8 cellular contexts compared by ENCODE assay signal in genomic region chr2:63055510-63056308, GRCh38. TPM values are rescaled to one million over a fixed set of nuclear protein-coding genes. Genes with fewer than 3 reads are reported as not detected.
DNase-seq lines count a peak whose midpoint lies in the region; ATAC-seq and TF ChIP-seq lines count a peak whose summit lies in the region.
"Had no signal": no experiment of that assay in that cellular context is flagged by ENCODE, and none has a peak within 500 bp of the region (broad histone marks: within the 10 kb centered on the region; RNA-seq: fewer than 3 reads in every experiment).

No MANE protein-coding gene starts in this region.

- no peaks in the 10 kb centered on the region; the same call in 1 of the 2 replicates for H3F3A ChIP-seq in PC-9 (ENCODE audit: insufficient read depth, low read depth)

- POLR2A ChIA-PET in activated CD4-positive, alpha-beta memory T cell treated with anti-CD3 and anti-CD28 coated beads, Interleukin-2, amount 10 ng/mL, durations not matched to agents 7 days and 5 days (lab: Charles Lee) = interaction anchor here (1.3 kb wide), 1 partner anchor 9 kb away, joined by 3 read pairs; no protein-coding TSS in a partner anchor
- POLR2A ChIA-PET in PC-9 (lab: Charles Lee; ENCODE audit: unreplicated experiment) = no interaction called here

- DNase-seq in GM13977 (ENCODE audit: low spot score) (peak; percentile 34), PC-9 (no peak)
- no peak for DNase-seq in activated CD4-positive, alpha-beta memory T cell treated with anti-CD3 and anti-CD28 coated beads, Interleukin-2, amount 10 ng/mL, durations not matched to agents 7 days and 5 days

- H3K9ac ChIP-seq in skeletal muscle tissue (ENCODE audit: low read depth in 1 of 3, low read length in 3 of 3) = no peak overlapping the region

- H3K9me3 ChIP-seq in iPS-18c (ENCODE audit: control insufficient read depth, insufficient read depth, low read length) (peaks cover 4% of the 10 kb centered on the region), skeletal muscle tissue (ENCODE audit: control insufficient read depth in 3 of 3, low read length in 3 of 3) (no peaks in the 10 kb centered on the region), PC-9 (ENCODE audit: insufficient read depth, low read depth) (no peaks in the 10 kb centered on the region)

- H3K9me2 ChIP-seq in PC-9 (ENCODE audit: insufficient read depth) = no peaks in the 10 kb centered on the region

- CTCF ChIA-PET in activated CD4-positive, alpha-beta memory T cell treated with anti-CD3 and anti-CD28 coated beads, Interleukin-2, amount 10 ng/mL, durations not matched to agents 7 days and 5 days (lab: Charles Lee) = interaction anchor here (1.0 kb wide), 1 partner anchor 171 kb away, joined by 3 read pairs; no protein-coding TSS in a partner anchor
- CTCF ChIA-PET in PC-9 (lab: Charles Lee) = no interaction called here

- H3K27me3 ChIP-seq in skeletal muscle tissue (ENCODE audit: control insufficient read depth in 3 of 3, insufficient read depth in 3 of 3, low read length in 3 of 3) (peaks cover 93 to 95% (median 94%) of the 10 kb centered on the region in 3 donors), PC-9 (ENCODE audit: insufficient read depth, low read depth) (no peaks in the 10 kb centered on the region)

- H3K36me3 Mint-ChIP-seq in activated CD4-positive, alpha-beta memory T cell treated with anti-CD3 and anti-CD28 coated beads, Interleukin-2, amount 10 ng/mL, durations not matched to agents 7 days and 5 days (ENCODE audit: low read depth) = peaks cover 7% of the 10 kb centered on the region

- H3K36me3 ChIP-seq in skeletal muscle tissue (ENCODE audit: control insufficient read depth in 3 of 3, insufficient read depth in 3 of 3, low read length in 3 of 3) (no peaks in the 10 kb centered on the region), PC-9 (ENCODE audit: low read depth) (no peaks in the 10 kb centered on the region)
- H3K36me3 ChIP-seq: heart left ventricle had no signal

- H2AFZ ChIP-seq in PC-9 = no peak overlapping the region

- ATAC-seq in HG03095 (IDR thresholded peaks at IDR 0.05; ENCODE audit: unreplicated experiment) = no peak
- no peak for ATAC-seq in HG02759 (IDR thresholded peaks at IDR 0.05; ENCODE audit: unreplicated experiment)

- in situ Hi-C loops in GM13977 (cut with MboI; ENCODE audit: low pct_unique_long_range_greater_than_20kb, low sequenced_read_pairs, unreplicated experiment) = no loop called here

- peak overlapping the region; percentile 43 for H3K4me3 Mint-ChIP-seq in activated CD4-positive, alpha-beta memory T cell treated with anti-CD3 and anti-CD28 coated beads, Interleukin-2, amount 10 ng/mL, durations not matched to agents 7 days and 5 days

- BruUV-seq in PC-9 (replicated peaks; lab: Mats Ljungman, UMichigan) = no TSS peak

- H3K4me1 ChIP-seq in skeletal muscle tissue (ENCODE audit: control insufficient read depth in 3 of 3, insufficient read depth in 3 of 3, low read length in 3 of 3) (peaks cover 28 to 52% (median 49%) of the 10 kb centered on the region in 3 donors), PC-9 (replicated peaks; ENCODE audit: insufficient read depth) (no peaks in the 10 kb centered on the region)

- H3K27ac Mint-ChIP-seq in activated CD4-positive, alpha-beta memory T cell treated with anti-CD3 and anti-CD28 coated beads, Interleukin-2, amount 10 ng/mL, durations not matched to agents 7 days and 5 days = no peak overlapping the region

- intact Hi-C loops in PC-9 (cut with micrococcal nuclease; ENCODE audit: unreplicated experiment) = no loop called here

- no peaks in the 10 kb centered on the region for H3K79me2 ChIP-seq in PC-9 (ENCODE audit: low read depth)

- TF ChIP-seq CTCF in GM13977 (IDR thresholded peaks at IDR 0.05; ENCODE audit: extremely low read depth, insufficient read depth, missing control alignments) (no peak), PC-9 (conservative IDR thresholded peaks at IDR 0.05) (no peak)

- H3K4me3 ChIP-seq in iPS-18c (ENCODE audit: insufficient read depth, low read depth, low read length) (peak overlapping the region; percentile 34; the same call in 1 of the 2 replicates), skeletal muscle tissue (ENCODE audit: low read length in 3 of 3) (peak overlapping the region; percentile 4 to 52 (median 41)), PC-9 (no peak overlapping the region)

- H3K9me3 Mint-ChIP-seq in activated CD4-positive, alpha-beta memory T cell treated with anti-CD3 and anti-CD28 coated beads, Interleukin-2, amount 10 ng/mL, durations not matched to agents 7 days and 5 days = no peaks in the 10 kb centered on the region

- H3K4me2 ChIP-seq in PC-9 = no peak overlapping the region

- H3K27me3 Mint-ChIP-seq in activated CD4-positive, alpha-beta memory T cell treated with anti-CD3 and anti-CD28 coated beads, Interleukin-2, amount 10 ng/mL, durations not matched to agents 7 days and 5 days = peaks cover 89% of the 10 kb centered on the region

- H3K27ac ChIP-seq in skeletal muscle tissue (ENCODE audit: low read depth, low read length) (no peak overlapping the region), PC-9 (no peak overlapping the region)
- H3K27ac ChIP-seq: heart left ventricle had no signal

- H3K4me1 Mint-ChIP-seq in activated CD4-positive, alpha-beta memory T cell treated with anti-CD3 and anti-CD28 coated beads, Interleukin-2, amount 10 ng/mL, durations not matched to agents 7 days and 5 days = peaks cover 66% of the 10 kb centered on the region

- H4K20me1 ChIP-seq in PC-9 (ENCODE audit: insufficient read depth) = no peaks in the 10 kb centered on the region

RNA-seq across cellular contexts. Expression of gene OTX1, which starts 5.1 kb away (rescaled TPM):
- total RNA-seq in activated CD4-positive, alpha-beta memory T cell treated with anti-CD3 and anti-CD28 coated beads, Interleukin-2, amount 10 ng/mL, durations not matched to agents 7 days and 5 days = under 1 TPM; 0.08 to 0.30 TPM
- total RNA-seq in skeletal muscle tissue (not detected), PC-9 (2021) (6.8 and 7.0 TPM in 2 replicates)
